In the genomic region with DNA sequence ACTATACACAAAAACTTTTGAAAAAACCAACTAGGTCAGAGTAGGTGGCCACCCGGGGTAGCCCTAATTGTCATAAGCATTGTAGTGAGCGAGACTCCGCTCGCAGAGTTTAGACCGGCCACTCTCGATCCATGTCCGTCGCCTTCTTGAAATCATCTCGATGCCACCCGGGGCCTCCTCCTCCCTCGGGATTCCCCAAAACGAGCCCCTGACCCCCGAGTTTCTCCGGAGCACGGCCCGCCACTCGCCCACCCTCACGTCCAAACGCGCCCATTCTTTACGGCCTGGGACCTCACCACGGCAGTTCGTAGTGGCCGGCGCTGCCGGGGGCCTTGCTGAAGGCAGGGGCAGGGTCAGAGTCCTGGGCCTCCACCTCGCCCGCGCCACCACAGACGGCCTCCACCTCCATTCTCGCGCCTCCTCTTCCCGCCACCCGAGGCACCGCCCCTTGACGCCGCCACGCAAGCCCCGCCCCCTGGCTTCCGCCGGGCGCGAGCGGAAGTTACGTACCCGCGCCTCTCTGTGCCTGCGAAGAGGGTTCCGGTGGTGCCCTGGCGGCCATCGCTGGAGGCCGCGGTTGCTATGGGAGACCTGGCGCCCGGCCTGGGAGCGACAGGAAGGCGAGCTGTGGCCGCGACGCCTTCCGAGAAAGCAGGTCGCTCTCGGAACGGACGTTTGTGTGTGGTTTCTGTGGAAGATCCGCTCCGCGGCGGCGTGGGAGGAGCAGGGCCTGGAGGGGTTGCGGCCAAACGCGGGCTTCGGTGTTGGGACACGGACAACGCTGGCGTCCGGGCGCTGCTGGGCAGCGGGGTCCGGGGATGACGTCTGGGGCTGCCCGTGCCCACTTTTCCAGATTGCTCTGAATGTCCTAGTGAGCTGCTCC, we compare ENCODE assay signal across 8 cellular contexts. TPM values are rescaled to one million over a fixed set of nuclear protein-coding genes. Genes with fewer than 3 reads are reported as not detected.
DNase-seq lines count a peak whose midpoint lies in the region; ATAC-seq and TF ChIP-seq lines count a peak whose summit lies in the region.

A gene (minus strand): TSS at position 425 of the 883 bp plus-strand sequence. CDS start 16 bp downstream, at position 409.

- H3K36me3 ChIP-seq in spleen = peaks cover 0 to 34% (median 22%) of the 10 kb centered on the region in 6 donors

- DNase-seq in AG04450 (ENCODE audit: low read depth, low spot score) = peak; percentile 84
- DNase-seq in NCI-H2227 (lab: John Stamatoyannopoulos, UW; ENCODE audit: unreplicated experiment) = peak; percentile 99
- peak; percentile 97 for DNase-seq in WTC11 (ENCODE audit: low spot score)
- DNase-seq in cardiac fibroblast (ENCODE audit: low read depth in 2 of 2) = peak; percentile 97 to 98
- peak; percentile 99 to 100 (median 99) for DNase-seq in immature natural killer cell
- DNase-seq in spleen = peak; percentile 99

- no peaks in the 10 kb centered on the region for H3K27me3 ChIP-seq in AG04450 (ENCODE audit: control insufficient read depth, insufficient read depth, low read length)
- no peaks in the 10 kb centered on the region for H3K27me3 ChIP-seq in spleen (replicated peaks in 1 of 7)

- WGBS in spleen, 5 donors = 0 to 1% (median 0%) methylated on average over 62 to 83 of the region's 83 CpGs

- TF ChIP-seq CTCF in AG04450 (IDR thresholded peaks at IDR 0.05; ENCODE audit: low read depth, low read length) (peak; percentile 26; the same call in 1 of the 2 replicates), WTC11 (IDR thresholded peaks at IDR 0.05) (no peak), cardiac fibroblast (IDR thresholded peaks at IDR 0.05; ENCODE audit: low read depth, low read length) (peak; percentile 15), spleen (IDR thresholded peaks at IDR 0.05 in 8 of 11, conservative IDR thresholded peaks at IDR 0.05 in 3 of 11) (peak; percentile 41 to 94 (median 79))

- H3K36me3 Mint-ChIP-seq in WTC11 (peaks cover 24% of the 10 kb centered on the region), immature natural killer cell (peaks cover 3 to 15% (median 3%) of the 10 kb centered on the region in 3 donors)

- H3K4me3 ChIP-seq in AG04450 (ENCODE audit: low read depth, low read length) (peak within 1 kb of the TSS; percentile 99), cardiac fibroblast (replicated peaks in 1 of 2; ENCODE audit: low read depth in 2 of 2, low read length in 2 of 2) (peak within 1 kb of the TSS; percentile 97 to 99), spleen (peak within 1 kb of the TSS; percentile 61 to 94 (median 80))

- peak; percentile 82 for ATAC-seq in GM18870 (IDR thresholded peaks at IDR 0.05; ENCODE audit: unreplicated experiment)
- peak; percentile 92 for ATAC-seq in HG03135 (IDR thresholded peaks at IDR 0.05; ENCODE audit: unreplicated experiment)
- peak; percentile 96 for ATAC-seq in WTC11

- H3K27ac Mint-ChIP-seq in WTC11 = peak within 1 kb of the TSS; percentile 97
- H3K27ac Mint-ChIP-seq in immature natural killer cell = peak within 1 kb of the TSS; percentile 93 to 97 (median 94)

- H3K27me3 Mint-ChIP-seq in WTC11 (ENCODE audit: low read depth) (no peaks in the 10 kb centered on the region), immature natural killer cell (ENCODE audit: low read depth in 3 of 3) (peaks cover 5 to 9% (median 7%) of the 10 kb centered on the region in 3 donors)

- intact Hi-C loops in spleen (cut with DNase I; ENCODE audit: low total_unique reads) = no loop called here

- H3K27ac ChIP-seq in AG04450 (ENCODE audit: low read depth, low read length) = peak within 1 kb of the TSS; percentile 91
- peak within 1 kb of the TSS; percentile 87 to 97 (median 94) for H3K27ac ChIP-seq in spleen

- peak in 2 of 3 donors; percentile 32 to 56 for TF ChIP-seq POLR2A in spleen (IDR thresholded peaks at IDR 0.05)

- POLR2A ChIA-PET in AG04450 (lab: Yijun Ruan, JAX) = interaction anchor here (1.3 kb wide), 1 partner anchor 35 kb away, joined by 4 read pairs; a partner anchor contains a TSS
- POLR2A ChIA-PET in WTC11 (lab: Charles Lee) = interaction anchor here (0.6 to 0.9 kb wide), 2 partner anchors 12 to 15 kb away, joined by 3 read pairs; no protein-coding TSS in a partner anchor

- peaks cover 16 to 46% (median 40%) of the 10 kb centered on the region in 6 donors for H3K4me1 ChIP-seq in spleen

- no peaks in the 10 kb centered on the region for H3K9me3 Mint-ChIP-seq in WTC11
- no peaks in the 10 kb centered on the region for H3K9me3 Mint-ChIP-seq in immature natural killer cell

- CTCF ChIA-PET in AG04450 (lab: Charles Lee) = no interaction called here
- CTCF ChIA-PET in WTC11 (lab: Charles Lee) = interaction anchor here (0.5 to 2.3 kb wide), 16 partner anchors 10 to 247 kb away, joined by 3 to 10 read pairs (median 4); a partner anchor contains a TSS

- H3K4me3 Mint-ChIP-seq in WTC11 = peak within 1 kb of the TSS; percentile 94
- peak within 1 kb of the TSS; percentile 87 to 96 (median 94) for H3K4me3 Mint-ChIP-seq in immature natural killer cell

- peaks cover 3% of the 10 kb centered on the region for H3K4me1 Mint-ChIP-seq in WTC11
- peaks cover 30 to 36% of the 10 kb centered on the region in 2 donors for H3K4me1 Mint-ChIP-seq in immature natural killer cell

- peaks cover 3% of the 10 kb centered on the region; the same call in 1 of the 2 replicates for H3K9me3 ChIP-seq in AG04450 (ENCODE audit: control insufficient read depth, insufficient read depth, low read length)
- H3K9me3 ChIP-seq in spleen = no peaks in the 10 kb centered on the region

TF ChIP-seq in WTC11, 78 proteins besides CTCF, POLR2A, EP300 and RAD21 (continues in another document):
- TF ChIP-seq, protein P1, sequence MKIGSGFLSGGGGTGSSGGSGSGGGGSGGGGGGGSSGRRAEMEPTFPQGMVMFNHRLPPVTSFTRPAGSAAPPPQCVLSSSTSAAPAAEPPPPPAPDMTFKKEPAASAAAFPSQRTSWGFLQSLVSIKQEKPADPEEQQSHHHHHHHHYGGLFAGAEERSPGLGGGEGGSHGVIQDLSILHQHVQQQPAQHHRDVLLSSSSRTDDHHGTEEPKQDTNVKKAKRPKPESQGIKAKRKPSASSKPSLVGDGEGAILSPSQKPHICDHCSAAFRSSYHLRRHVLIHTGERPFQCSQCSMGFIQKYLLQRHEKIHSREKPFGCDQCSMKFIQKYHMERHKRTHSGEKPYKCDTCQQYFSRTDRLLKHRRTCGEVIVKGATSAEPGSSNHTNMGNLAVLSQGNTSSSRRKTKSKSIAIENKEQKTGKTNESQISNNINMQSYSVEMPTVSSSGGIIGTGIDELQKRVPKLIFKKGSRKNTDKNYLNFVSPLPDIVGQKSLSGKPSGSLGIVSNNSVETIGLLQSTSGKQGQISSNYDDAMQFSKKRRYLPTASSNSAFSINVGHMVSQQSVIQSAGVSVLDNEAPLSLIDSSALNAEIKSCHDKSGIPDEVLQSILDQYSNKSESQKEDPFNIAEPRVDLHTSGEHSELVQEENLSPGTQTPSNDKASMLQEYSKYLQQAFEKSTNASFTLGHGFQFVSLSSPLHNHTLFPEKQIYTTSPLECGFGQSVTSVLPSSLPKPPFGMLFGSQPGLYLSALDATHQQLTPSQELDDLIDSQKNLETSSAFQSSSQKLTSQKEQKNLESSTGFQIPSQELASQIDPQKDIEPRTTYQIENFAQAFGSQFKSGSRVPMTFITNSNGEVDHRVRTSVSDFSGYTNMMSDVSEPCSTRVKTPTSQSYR (CRISPR knock-in tag; IDR thresholded peaks at IDR 0.05) = peak; percentile 27; the same call in 1 of the 2 replicates
- TF ChIP-seq, protein P2, sequence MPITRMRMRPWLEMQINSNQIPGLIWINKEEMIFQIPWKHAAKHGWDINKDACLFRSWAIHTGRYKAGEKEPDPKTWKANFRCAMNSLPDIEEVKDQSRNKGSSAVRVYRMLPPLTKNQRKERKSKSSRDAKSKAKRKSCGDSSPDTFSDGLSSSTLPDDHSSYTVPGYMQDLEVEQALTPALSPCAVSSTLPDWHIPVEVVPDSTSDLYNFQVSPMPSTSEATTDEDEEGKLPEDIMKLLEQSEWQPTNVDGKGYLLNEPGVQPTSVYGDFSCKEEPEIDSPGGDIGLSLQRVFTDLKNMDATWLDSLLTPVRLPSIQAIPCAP (CRISPR knock-in tag; IDR thresholded peaks at IDR 0.05) = peak; percentile 42; the same call in 1 of the 2 replicates
- 0 out of 2 replicates have a peak, but pooled peaks have one; percentile 20 for TF ChIP-seq ZNF219 (CRISPR knock-in tag; IDR thresholded peaks at IDR 0.05; ENCODE audit: borderline replicate concordance)
- TF ChIP-seq, protein P3, sequence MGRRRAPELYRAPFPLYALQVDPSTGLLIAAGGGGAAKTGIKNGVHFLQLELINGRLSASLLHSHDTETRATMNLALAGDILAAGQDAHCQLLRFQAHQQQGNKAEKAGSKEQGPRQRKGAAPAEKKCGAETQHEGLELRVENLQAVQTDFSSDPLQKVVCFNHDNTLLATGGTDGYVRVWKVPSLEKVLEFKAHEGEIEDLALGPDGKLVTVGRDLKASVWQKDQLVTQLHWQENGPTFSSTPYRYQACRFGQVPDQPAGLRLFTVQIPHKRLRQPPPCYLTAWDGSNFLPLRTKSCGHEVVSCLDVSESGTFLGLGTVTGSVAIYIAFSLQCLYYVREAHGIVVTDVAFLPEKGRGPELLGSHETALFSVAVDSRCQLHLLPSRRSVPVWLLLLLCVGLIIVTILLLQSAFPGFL (CRISPR knock-in tag; IDR thresholded peaks at IDR 0.05; ENCODE audit: borderline replicate concordance) = no peak
- TF ChIP-seq FOXK1 (CRISPR knock-in tag; IDR thresholded peaks at IDR 0.05) = peak; percentile 94
- TF ChIP-seq CREB1 (CRISPR knock-in tag; IDR thresholded peaks at IDR 0.05) = 0 out of 2 replicates have a peak, but pooled peaks have one; percentile 16
- TF ChIP-seq, protein P4, sequence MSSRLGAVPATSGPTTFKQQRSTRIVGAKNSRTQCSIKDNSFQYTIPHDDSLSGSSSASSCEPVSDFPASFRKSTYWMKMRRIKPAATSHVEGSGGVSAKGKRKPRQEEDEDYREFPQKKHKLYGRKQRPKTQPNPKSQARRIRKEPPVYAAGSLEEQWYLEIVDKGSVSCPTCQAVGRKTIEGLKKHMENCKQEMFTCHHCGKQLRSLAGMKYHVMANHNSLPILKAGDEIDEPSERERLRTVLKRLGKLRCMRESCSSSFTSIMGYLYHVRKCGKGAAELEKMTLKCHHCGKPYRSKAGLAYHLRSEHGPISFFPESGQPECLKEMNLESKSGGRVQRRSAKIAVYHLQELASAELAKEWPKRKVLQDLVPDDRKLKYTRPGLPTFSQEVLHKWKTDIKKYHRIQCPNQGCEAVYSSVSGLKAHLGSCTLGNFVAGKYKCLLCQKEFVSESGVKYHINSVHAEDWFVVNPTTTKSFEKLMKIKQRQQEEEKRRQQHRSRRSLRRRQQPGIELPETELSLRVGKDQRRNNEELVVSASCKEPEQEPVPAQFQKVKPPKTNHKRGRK (CRISPR knock-in tag; IDR thresholded peaks at IDR 0.05; ENCODE audit: borderline replicate concordance) = no peak
- TF ChIP-seq CREM (CRISPR knock-in tag; IDR thresholded peaks at IDR 0.05) = peak; percentile 94

RNA-seq across cellular contexts. Expression of the gene that starts here (rescaled TPM):
- polyA plus RNA-seq in AG04450 (2011; rRNA removed) (11.3 and 15.4 TPM in 2 replicates), immature natural killer cell (10 to 100 TPM; 48.1 to 79.5 (median 63.0) TPM), spleen (10 to 100 TPM; 17.0 to 25.0 (median 23.2) TPM)
- 14.2 and 19.2 TPM in 2 replicates for polyA minus RNA-seq in AG04450 (2011; rRNA and poly(A)+ RNA removed)
- total RNA-seq in WTC11 (2021) (74.1 to 80.7 TPM (median 79.4 TPM) in 3 replicates), spleen (10 to 100 TPM in 6 of 7 donors, 1 to 10 TPM in 1; 7.5 to 24.7 (median 19.0) TPM)

Comparison
In these comparisons a context has a peak if more than half of its experiments do, and no peak if none do; other contexts are left out.
1. Peak in every context shown above with its lines: DNase-seq, ATAC-seq, H3K4me3 ChIP-seq and H3K27ac ChIP-seq.